In the genomic region with DNA sequence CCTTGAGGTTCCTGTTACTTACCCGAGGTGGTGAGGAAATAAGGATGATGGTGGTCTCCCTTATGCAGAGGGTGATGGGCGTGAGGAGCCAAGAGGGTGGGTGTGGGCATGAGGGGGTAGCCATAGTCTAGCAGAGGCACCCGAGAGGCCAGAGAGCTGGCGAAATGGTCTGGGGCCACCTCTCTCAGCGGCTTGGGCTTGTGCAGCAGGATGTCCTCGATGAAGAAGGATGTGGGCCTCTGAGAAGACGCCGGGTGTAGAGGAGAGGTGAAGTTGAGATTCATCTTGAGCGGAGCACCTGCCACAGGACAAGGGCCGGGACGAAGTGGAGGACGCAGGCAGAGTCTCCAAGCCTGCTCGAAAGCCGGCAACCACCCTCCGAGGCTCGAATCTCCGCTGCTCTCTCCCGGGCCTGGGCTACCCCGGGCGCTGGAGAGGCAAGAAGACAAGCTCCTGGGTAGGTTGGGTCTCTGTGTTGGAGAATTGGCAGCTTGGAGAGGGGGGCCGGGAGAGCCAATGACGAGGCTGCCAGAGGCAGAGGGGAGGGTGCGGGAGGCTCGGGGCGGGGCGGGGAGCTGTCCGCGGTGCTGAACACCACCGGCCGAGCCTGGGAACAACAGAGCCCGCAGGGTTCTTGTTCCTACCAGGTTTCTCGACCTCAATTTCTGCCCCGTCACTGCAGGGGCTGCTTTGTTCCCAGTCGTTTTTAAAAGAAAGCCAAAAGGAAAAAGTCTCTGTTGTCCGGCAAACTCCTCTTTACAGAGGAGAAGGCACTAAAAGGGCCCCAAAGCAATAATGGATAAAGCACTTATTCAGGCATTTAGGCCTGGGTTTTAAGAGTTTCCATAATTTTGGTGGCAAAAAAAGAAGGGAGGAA, we compare ENCODE assay signal across 10 cellular contexts. TPM values are rescaled to one million over a fixed set of nuclear protein-coding genes. Genes with fewer than 3 reads are reported as not detected.
DNase-seq lines count a peak whose midpoint lies in the region; ATAC-seq, FAIRE-seq and TF ChIP-seq lines count a peak whose summit lies in the region.
"Had no signal": no experiment of that assay in that cellular context is flagged by ENCODE, and none has a peak within 500 bp of the region (broad histone marks: within the 10 kb centered on the region; RNA-seq: fewer than 3 reads in every experiment).

Gene BSX, minus strand, starts transcription at position 447 of the 877 bp plus-strand sequence. Its CDS starts 163 bp downstream, at position 284.

- FAIRE-seq in small intestine (lab: Jason Lieb, UNC): no peak

- in situ Hi-C loops in GM23248 (cut with MboI): no loop called here

- H3K27me3 ChIP-seq in GM23248 (replicated peaks; ENCODE audit: insufficient read depth) (peaks cover 77% of the 10 kb centered on the region), left ventricle myocardium inferior (ENCODE audit: low read depth) (peaks cover 100% of the 10 kb centered on the region), small intestine (ENCODE audit: control insufficient read depth in 2 of 2, insufficient read depth in 2 of 2, low read length in 2 of 2) (peaks cover 22 to 47% of the 10 kb centered on the region in 2 donors)

- no peak within 1 kb of the TSS for H2AFZ ChIP-seq in GM23248
- H2AFZ ChIP-seq: PC-9 had no signal

- H3K4me3 ChIP-seq in GM23248: no peak within 1 kb of the TSS
- H3K4me3 ChIP-seq in left ventricle myocardium inferior: peak within 1 kb of the TSS; percentile 27
- no peak within 1 kb of the TSS for H3K4me3 ChIP-seq in small intestine (ENCODE audit: low read depth in 1 of 2, low read length in 2 of 2)
- H3K4me3 ChIP-seq: PC-9, skin epidermis had no signal

- no peak within 1 kb of the TSS for H3K4me2 ChIP-seq in GM23248 (ENCODE audit: unreplicated experiment)
- H3K4me2 ChIP-seq: PC-9 had no signal

- no peaks in the 10 kb centered on the region for H3K36me3 ChIP-seq in GM23248 (ENCODE audit: low read depth)
- no peaks in the 10 kb centered on the region for H3K36me3 ChIP-seq in left ventricle myocardium inferior
- no peaks in the 10 kb centered on the region for H3K36me3 ChIP-seq in small intestine (ENCODE audit: control insufficient read depth in 2 of 2, insufficient read depth in 2 of 2, low read length in 2 of 2)

- no peak for ATAC-seq in HG03432 (IDR thresholded peaks at IDR 0.05; ENCODE audit: unreplicated experiment)
- ATAC-seq in GM21576 (IDR thresholded peaks at IDR 0.05; ENCODE audit: unreplicated experiment): no peak

- no peaks in the 10 kb centered on the region for H3F3A ChIP-seq in GM23248 (ENCODE audit: insufficient read depth)

- no peaks in the 10 kb centered on the region for H4K20me1 ChIP-seq in GM23248 (ENCODE audit: insufficient read depth)

- no peaks in the 10 kb centered on the region for H3K79me2 ChIP-seq in GM23248 (ENCODE audit: insufficient read depth)

- intact Hi-C loops in left ventricle myocardium inferior (cut with micrococcal nuclease): no loop called here

- 16 to 19% methylated on average over 27 to 35 of the region's 35 CpGs for whole genome bisulfite sequencing in GM23248 (ENCODE audit: low coverage in 1 of 2, low lambda C conversion rate in 2 of 2, missing lambda C conversion rate in 2 of 2), 2 experiments
- 5 to 12% (median 6%) methylated on average over 35 of the region's 35 CpGs for WGBS in small intestine, 3 donors

- H3K9me2 ChIP-seq in GM23248 (ENCODE audit: insufficient read depth): no peaks in the 10 kb centered on the region

- no peaks in the 10 kb centered on the region for H3K9me3 ChIP-seq in GM23248 (ENCODE audit: low read depth)
- H3K9me3 ChIP-seq in left ventricle myocardium inferior (replicated peaks): no peaks in the 10 kb centered on the region
- H3K9me3 ChIP-seq in small intestine (ENCODE audit: control insufficient read depth, low read depth): no peaks in the 10 kb centered on the region

- H3K9ac ChIP-seq in GM23248: no peak within 1 kb of the TSS

- DNase-seq in GM23248 (peak; percentile 58), NOMO-1 treated with dmso at 0.1 percent for 144 hours (lab: John Stamatoyannopoulos, UW; ENCODE audit: unreplicated experiment) (peak; percentile 40), left ventricle myocardium inferior (peak; percentile 58), small intestine (peak; percentile 9), cerebellar nuclear complex (lab: John Stamatoyannopoulos, UW) (no peak)
- DNase-seq in activated T-helper 1 cell treated with anti-CD3 and anti-CD28 coated beads, Interleukin-2, amount 50 U/mL, for 16 hours (ENCODE audit: low read depth in 1 of 2, low spot score in 1 of 2): peak; percentile 18 to 19

- TF ChIP-seq CTCF in left ventricle myocardium inferior (IDR thresholded peaks at IDR 0.05; ENCODE audit: borderline replicate concordance): no peak

- H3K4me1 ChIP-seq in GM23248 (ENCODE audit: insufficient read depth) (no peaks in the 10 kb centered on the region), left ventricle myocardium inferior (peaks cover 29% of the 10 kb centered on the region), small intestine (ENCODE audit: control insufficient read depth in 2 of 2, insufficient read depth in 1 of 2, low read depth in 1 of 2, low read length in 1 of 2) (no peaks in the 10 kb centered on the region)

- H3K27ac ChIP-seq in GM23248 (no peak within 1 kb of the TSS), left ventricle myocardium inferior (replicated peaks) (no peak within 1 kb of the TSS), small intestine (ENCODE audit: low read depth in 1 of 2, low read length in 1 of 2) (no peak within 1 kb of the TSS)
- H3K27ac ChIP-seq: PC-9, skin epidermis had no signal

RNA-seq across cellular contexts. Expression of gene BSX, which starts in this region (rescaled TPM):
- not detected in 2 replicates for total RNA-seq in GM23248 (2014; rRNA removed; shearing (Covaris generic))
- polyA plus RNA-seq in GM23248 (2016; fragmentation: Nextera tagmentation; extraction: Ambion mirVana) (not detected in 2 replicates), small intestine (not detected)
- total RNA-seq in left ventricle myocardium inferior: not detected
- total RNA-seq: PC-9 had no signal

Comparison
In these comparisons a context has a peak if more than half of its experiments do, and no peak if none do; other contexts are left out.
1. Peak in DNase-seq in GM23248; RNA of the gene not detected or under 1 TPM.
2. Peak in DNase-seq and H3K4me3 ChIP-seq in left ventricle myocardium inferior; RNA of the gene not detected or under 1 TPM.
3. Peak in DNase-seq in small intestine; RNA of the gene not detected or under 1 TPM.
4. DNase-seq: peak in NOMO-1 treated with dmso at 0.1 percent for 144 hours (single experiment) and activated T-helper 1 cell treated with anti-CD3 and anti-CD28 coated beads, Interleukin-2, amount 50 U/mL, for 16 hours (2 of 2); none in cerebellar nuclear complex (0 of 2).